Comparison of ENCODE assay signal across 10 cellular contexts in genomic region chr19:42313840-42314755, GRCh38. TPM values are rescaled to one million over a fixed set of nuclear protein-coding genes. Genes with fewer than 3 reads are reported as not detected.
DNase-seq lines count a peak whose midpoint lies in the region; ATAC-seq, FAIRE-seq and TF ChIP-seq lines count a peak whose summit lies in the region.
"Had no signal": no experiment of that assay in that cellular context is flagged by ENCODE, and none has a peak within 500 bp of the region (broad histone marks: within the 10 kb centered on the region; RNA-seq: fewer than 3 reads in every experiment).

No MANE protein-coding gene starts in this region.

- H3K79me1 ChIP-seq in mesenchymal stem cell (replicated peaks; ENCODE audit: low read length, poor library complexity, severe bottlenecking) = no peaks in the 10 kb centered on the region

- H3K23ac ChIP-seq in mesenchymal stem cell (ENCODE audit: low read length in 2 of 2) = no peak overlapping the region

- H3K36me3 Mint-ChIP-seq in T-helper 2 cell treated with Interferon-gamma antibody and Interleukin-4, amounts not matched to agents 5 μg/mL and 100 μg/mL, for 36 hours (ENCODE audit: low read depth) = no peaks in the 10 kb centered on the region
- peaks cover 4% of the 10 kb centered on the region for H3K36me3 Mint-ChIP-seq in endothelial cell (ENCODE audit: low read depth, unreplicated experiment)

- H3K27ac Mint-ChIP-seq in T-helper 2 cell treated with Interferon-gamma antibody and Interleukin-4, amounts not matched to agents 5 μg/mL and 100 μg/mL, for 36 hours = no peak overlapping the region
- no peak overlapping the region for H3K27ac Mint-ChIP-seq in endothelial cell (ENCODE audit: unreplicated experiment)
- H3K27ac Mint-ChIP-seq: dendritic cell treated with granulocyte-macrophage colony-stimulating factor and Interleukin-4, amounts not matched to agents 40 ng/mL and 50 ng/mL, for 4 days had no signal

- H3K4me1 ChIP-seq in gastrocnemius medialis (peaks cover 3 to 7% of the 10 kb centered on the region in 2 donors), mesenchymal stem cell (ENCODE audit: control insufficient read depth, insufficient read depth, low read depth, low read length) (peaks cover 10% of the 10 kb centered on the region)

- no peak for TF ChIP-seq POLR2A in gastrocnemius medialis (IDR thresholded peaks at IDR 0.05)
- TF ChIP-seq POLR2A in H54 (IDR thresholded peaks at IDR 0.05; ENCODE audit: low read depth, low read length) = no peak

- no peak overlapping the region for H3K4ac ChIP-seq in mesenchymal stem cell (ENCODE audit: low read depth in 1 of 2, low read length in 2 of 2)

- no peak overlapping the region for H2AFZ ChIP-seq in mesenchymal stem cell (ENCODE audit: low read depth, low read length)

- H3K4me1 Mint-ChIP-seq in T-helper 2 cell treated with Interferon-gamma antibody and Interleukin-4, amounts not matched to agents 5 μg/mL and 100 μg/mL, for 36 hours (ENCODE audit: low read depth) = peaks cover 18% of the 10 kb centered on the region
- peaks cover 7% of the 10 kb centered on the region for H3K4me1 Mint-ChIP-seq in endothelial cell (ENCODE audit: unreplicated experiment)

- no peak overlapping the region for H2BK5ac ChIP-seq in mesenchymal stem cell (ENCODE audit: low read depth, low read length, poor library complexity, severe bottlenecking)

- H3K9me3 Mint-ChIP-seq in T-helper 2 cell treated with Interferon-gamma antibody and Interleukin-4, amounts not matched to agents 5 μg/mL and 100 μg/mL, for 36 hours = no peaks in the 10 kb centered on the region
- H3K9me3 Mint-ChIP-seq in endothelial cell (ENCODE audit: unreplicated experiment) = no peaks in the 10 kb centered on the region
- H3K9me3 Mint-ChIP-seq: dendritic cell treated with granulocyte-macrophage colony-stimulating factor and Interleukin-4, amounts not matched to agents 40 ng/mL and 50 ng/mL, for 4 days had no signal

- peaks cover 0 to 18% (median 17%) of the 10 kb centered on the region in 3 donors for H3K27me3 ChIP-seq in gastrocnemius medialis
- H3K27me3 ChIP-seq in mesenchymal stem cell (ENCODE audit: control insufficient read depth in 1 of 2, insufficient read depth in 1 of 2, low read length in 2 of 2) = peaks cover 35% of the 10 kb centered on the region in 2 experiments

- peaks cover 44% of the 10 kb centered on the region for H3K27me3 Mint-ChIP-seq in T-helper 2 cell treated with Interferon-gamma antibody and Interleukin-4, amounts not matched to agents 5 μg/mL and 100 μg/mL, for 36 hours (ENCODE audit: low read depth)
- peaks cover 12% of the 10 kb centered on the region for H3K27me3 Mint-ChIP-seq in endothelial cell (ENCODE audit: unreplicated experiment)

- H2BK12ac ChIP-seq in mesenchymal stem cell (ENCODE audit: low read length in 2 of 2) = no peak overlapping the region

- H3K27ac ChIP-seq in gastrocnemius medialis (no peak overlapping the region), mesenchymal stem cell (ENCODE audit: low read length, poor library complexity, severe bottlenecking) (no peak overlapping the region)

- H3K4me3 ChIP-seq in gastrocnemius medialis (peak overlapping the region; percentile 55 to 80 (median 60)), mesenchymal stem cell (ENCODE audit: insufficient read depth in 1 of 2, low read depth in 1 of 2, low read length in 2 of 2) (peak overlapping the region in 1 of 2 experiments; percentile 68)

- H3K36me3 ChIP-seq in gastrocnemius medialis (no peaks in the 10 kb centered on the region), mesenchymal stem cell (ENCODE audit: control insufficient read depth in 1 of 2, insufficient read depth in 2 of 2, low read depth in 1 of 2, low read length in 2 of 2) (peaks cover 0 to 3% of the 10 kb centered on the region in 2 experiments)

- TF ChIP-seq CTCF in endothelial cell (IDR thresholded peaks at IDR 0.05; ENCODE audit: unreplicated experiment) (no peak), gastrocnemius medialis (IDR thresholded peaks at IDR 0.05 in 4 of 5, conservative IDR thresholded peaks at IDR 0.05 in 1 of 5) (no peak)

- no peak overlapping the region for H2BK15ac ChIP-seq in mesenchymal stem cell (ENCODE audit: low read depth, poor library complexity, severe bottlenecking)

- FAIRE-seq in H54 (lab: Jason Lieb, UNC) = no peak

- H3K18ac ChIP-seq in mesenchymal stem cell (ENCODE audit: low read depth in 1 of 2, low read length in 2 of 2) = no peak overlapping the region

- H3K14ac ChIP-seq in mesenchymal stem cell (ENCODE audit: low read length in 2 of 2) = no peak overlapping the region

- ATAC-seq in gastrocnemius medialis = no peak
- no peak for ATAC-seq in HG03342 (IDR thresholded peaks at IDR 0.05; ENCODE audit: unreplicated experiment)

- H2AK5ac ChIP-seq in mesenchymal stem cell (ENCODE audit: low read length, severe bottlenecking) = no peak overlapping the region

- no peak overlapping the region for H2BK120ac ChIP-seq in mesenchymal stem cell (ENCODE audit: low read depth, low read length)

- no peaks in the 10 kb centered on the region for H3K9me3 ChIP-seq in gastrocnemius medialis
- no peaks in the 10 kb centered on the region for H3K9me3 ChIP-seq in mesenchymal stem cell (ENCODE audit: control insufficient read depth, low read length)

- H4K91ac ChIP-seq in mesenchymal stem cell (ENCODE audit: low read length) = no peak overlapping the region

- H3K4me2 ChIP-seq in mesenchymal stem cell (ENCODE audit: low read length, poor library complexity, severe bottlenecking) = no peak overlapping the region

- WGBS in mesenchymal stem cell = 34% methylated on average over 22 of the region's 26 CpGs

- DNase-seq in T-helper 2 cell treated with Interferon-gamma antibody and Interleukin-4, amounts not matched to agents 5 μg/mL and 100 μg/mL, for 36 hours (ENCODE audit: low spot score) = no peak
- DNase-seq in T-helper 2 cell (no peak), RKO (ENCODE audit: low spot score) (peak; percentile 68), endothelial cell (ENCODE audit: low spot score) (no peak), gastrocnemius medialis (no peak), H54 (ENCODE audit: insufficient read length, low spot score) (no peak), mesenchymal stem cell (no peak)

- no peak overlapping the region for H3K9ac ChIP-seq in mesenchymal stem cell (ENCODE audit: low read length)

- H3K4me3 Mint-ChIP-seq in T-helper 2 cell treated with Interferon-gamma antibody and Interleukin-4, amounts not matched to agents 5 μg/mL and 100 μg/mL, for 36 hours = peak overlapping the region; percentile 42
- peak overlapping the region; percentile 82 for H3K4me3 Mint-ChIP-seq in endothelial cell (ENCODE audit: unreplicated experiment)

- H4K8ac ChIP-seq in mesenchymal stem cell (ENCODE audit: low read length) = no peak overlapping the region

- intact Hi-C loops in gastrocnemius medialis (cut with DNase I; ENCODE audit: low total_unique reads) = no loop called here

- in situ Hi-C loops in gastrocnemius medialis (cut with MboI; ENCODE audit: low sequenced_read_pairs in 4 of 4) = loop anchor here in 1 of 4 donors (25.0 kb wide), 1 partner anchor 177 kb away; the partner anchor contains the start of gene POU2F2

RNA-seq across cellular contexts. Expression of gene TMEM145, which starts 1.0 kb away (rescaled TPM):
- total RNA-seq in endothelial cell (ENCODE audit: unreplicated experiment) (3.9 TPM), gastrocnemius medialis (under 1 TPM in 1 of 4 donors, not detected in 3; 0.87 TPM)
- 0.07 TPM for polyA plus RNA-seq in mesenchymal stem cell (2013, experiment 1 of 2)
- 0.23 TPM for polyA plus RNA-seq in mesenchymal stem cell (2013, experiment 2 of 2)
- total RNA-seq: renal cortical epithelial cell had no signal

RNA-seq across cellular contexts. Expression of gene MEGF8, which starts 11.3 kb away (rescaled TPM):
- total RNA-seq in endothelial cell (ENCODE audit: unreplicated experiment) = 69.3 TPM
- total RNA-seq in gastrocnemius medialis = 10 to 100 TPM in 3 of 4 donors, 1 to 10 TPM in 1; 7.3 to 12.3 (median 10.3) TPM
- 19.0 TPM for polyA plus RNA-seq in mesenchymal stem cell (2013, experiment 1 of 2)
- 17.8 TPM for polyA plus RNA-seq in mesenchymal stem cell (2013, experiment 2 of 2)

RNA-seq across cellular contexts. Expression of gene PAFAH1B3, which starts 11.7 kb away (rescaled TPM):
- total RNA-seq in endothelial cell (ENCODE audit: unreplicated experiment) (61.4 TPM), gastrocnemius medialis (10 to 100 TPM in 1 of 4 donors, 1 to 10 TPM in 3; 1.7 to 30.7 (median 5.1) TPM)
- polyA plus RNA-seq in mesenchymal stem cell (2013, experiment 1 of 2) = 50.5 TPM
- 52.5 TPM for polyA plus RNA-seq in mesenchymal stem cell (2013, experiment 2 of 2)

RNA-seq across cellular contexts. Expression of gene PRR19, which starts 12.2 kb away (rescaled TPM):
- total RNA-seq in endothelial cell (ENCODE audit: unreplicated experiment) (1.1 TPM), gastrocnemius medialis (not detected)
- polyA plus RNA-seq in mesenchymal stem cell (2013, experiment 1 of 2) = 2.2 TPM
- 2.4 TPM for polyA plus RNA-seq in mesenchymal stem cell (2013, experiment 2 of 2)

RNA-seq across cellular contexts. Expression of gene CIC, which starts 45.0 kb away (rescaled TPM):
- total RNA-seq in endothelial cell (ENCODE audit: unreplicated experiment) = 85.7 TPM
- total RNA-seq in gastrocnemius medialis = 10 to 100 TPM; 15.2 to 52.2 (median 41.5) TPM
- 55.2 TPM for polyA plus RNA-seq in mesenchymal stem cell (2013, experiment 1 of 2)
- 52.0 TPM for polyA plus RNA-seq in mesenchymal stem cell (2013, experiment 2 of 2)
